8 cellular contexts compared by ENCODE assay signal in genomic region chr3:119034256-119035013, GRCh38. TPM values are rescaled to one million over a fixed set of nuclear protein-coding genes. Genes with fewer than 3 reads are reported as not detected.
A peak's percentile ranks its signal among the peaks of the same experiment; 100 is the strongest.
DNase-seq lines count a peak whose midpoint lies in the region; ATAC-seq and TF ChIP-seq lines count a peak whose summit lies in the region.

TSS of gene IGSF11 (minus strand) at chr3:119034846. CDS start at chr3:119034582, 264 bp downstream.

- H3K9me3 ChIP-seq in left lung: no peaks in the 10 kb centered on the region

- no peaks in the 10 kb centered on the region for H3K4me1 ChIP-seq in left lung

- DNase-seq in NCI-H2081 (lab: John Stamatoyannopoulos, UW): peak; percentile 70 to 84
- no peak for DNase-seq in NCI-H2081 treated with DMSO at 0.1 percent for 48 hours (lab: John Stamatoyannopoulos, UW)
- peak; percentile 58 for DNase-seq in NCI-H2107 (lab: John Stamatoyannopoulos, UW)
- peak; percentile 55 to 58 for DNase-seq in activated CD4-positive, alpha-beta T cell treated with anti-CD3 and anti-CD28 coated beads for 24 hours (ENCODE audit: low read depth in 2 of 2)
- DNase-seq in left lung: peak; percentile 52 to 85
- DNase-seq in stimulated activated CD4-positive, alpha-beta T cell treated with anti-CD3 and anti-CD28 coated beads, Interleukin-4, amount 100 ng/mL, for 1 hour: peak; percentile 79

- ATAC-seq in HG02885 (IDR thresholded peaks at IDR 0.05; ENCODE audit: poor library complexity, unreplicated experiment): peak; percentile 98
- peak; percentile 96 for ATAC-seq in left lung

- intact Hi-C loops in left lung (cut with DNase I): loop anchor here in 1 of 2 donors (10.0 kb wide), 1 partner anchor 150 kb away; no protein-coding TSS in a partner anchor

- H3K27me3 ChIP-seq in left lung: peaks cover 42 to 79% of the 10 kb centered on the region in 2 donors

- no peaks in the 10 kb centered on the region for H3K36me3 ChIP-seq in left lung

- H3K27ac ChIP-seq in cingulate gyrus (ENCODE audit: low read depth, low read length) (peak within 1 kb of the TSS; percentile 85), left lung (no peak within 1 kb of the TSS)

- H3K4me3 ChIP-seq in left lung: peak within 1 kb of the TSS; percentile 45 to 60

- TF ChIP-seq CTCF in left lung (IDR thresholded peaks at IDR 0.05): peak in 1 of 2 donors; percentile 47

RNA-seq across cellular contexts. Expression of gene IGSF11, which starts in this region (rescaled TPM):
- under 1 TPM; 0.06 to 0.24 TPM for total RNA-seq in left lung

Comparison
In these comparisons a context has a peak if more than half of its experiments do, and no peak if none do; other contexts are left out.
1. Peak in DNase-seq, ATAC-seq and H3K4me3 ChIP-seq in left lung; RNA of the gene not detected or under 1 TPM.